Comparison of ENCODE assay signal across 17 cellular contexts in the genomic region with DNA sequence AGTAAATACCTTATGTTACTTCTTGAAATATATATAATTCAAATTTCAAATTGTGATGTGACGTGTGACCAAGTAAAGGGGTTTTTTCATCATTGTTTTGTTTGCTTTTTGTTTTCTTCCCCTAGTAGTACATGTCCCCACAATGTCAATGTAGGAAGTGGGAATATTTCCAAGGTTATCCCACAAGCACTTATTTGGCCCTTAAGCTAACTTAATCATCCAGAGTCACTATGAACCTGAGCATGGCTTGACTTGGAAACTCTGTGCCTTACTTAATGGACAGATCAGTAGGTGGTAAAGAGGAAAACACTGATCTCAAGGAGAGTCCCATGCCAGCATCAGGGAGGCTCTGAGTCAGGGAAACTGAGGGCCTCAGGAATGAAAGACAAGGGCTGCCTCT.
DNase-seq lines count a peak whose midpoint lies in the region; ATAC-seq and TF ChIP-seq lines count a peak whose summit lies in the region.
"Had no signal": no experiment of that assay in that cellular context is flagged by ENCODE, and none has a peak within 500 bp of the region (broad histone marks: within the 10 kb centered on the region; RNA-seq: fewer than 3 reads in every experiment).

No MANE protein-coding gene starts in this region.

- H3K36me3 ChIP-seq in mammary epithelial cell (ENCODE audit: insufficient read depth, low read length) (no peaks in the 10 kb centered on the region), trophoblast cell (ENCODE audit: control insufficient read depth in 1 of 2, insufficient read depth in 2 of 2, low read length in 2 of 2) (no peaks in the 10 kb centered on the region)

- dilution Hi-C loops in mammary epithelial cell (cut with HindIII; ENCODE audit: low sequenced_read_pairs) = no loop called here

- H4K12ac ChIP-seq in trophoblast cell (ENCODE audit: low read depth, low read length) = no peak overlapping the region

- H3K4me2 ChIP-seq in mammary epithelial cell (ENCODE audit: insufficient read depth, low read depth, low read length) = no peak overlapping the region
- H3K4me2 ChIP-seq in trophoblast cell (ENCODE audit: low read length) = no peak overlapping the region
- H3K4me2 ChIP-seq: A549 had no signal

- H3K36me3 Mint-ChIP-seq in MCF 10A (ENCODE audit: insufficient read depth, unreplicated experiment) = peaks cover 5% of the 10 kb centered on the region
- H3K36me3 Mint-ChIP-seq: IgD-negative memory B cell had no signal

- no peaks in the 10 kb centered on the region for H3K27me3 ChIP-seq in mammary epithelial cell (ENCODE audit: insufficient read depth, low read length)
- no peaks in the 10 kb centered on the region for H3K27me3 ChIP-seq in trophoblast cell (ENCODE audit: insufficient read depth, low read length)

- in situ Hi-C loops in mammary epithelial cell (cut with MboI; ENCODE audit: low sequenced_read_pairs in 2 of 2) = no loop called here

- H3K79me2 ChIP-seq in mammary epithelial cell (ENCODE audit: insufficient read depth, low read length) = no peaks in the 10 kb centered on the region
- H3K79me2 ChIP-seq in trophoblast cell (ENCODE audit: control insufficient read depth, insufficient read depth, low read length, poor library complexity) = no peaks in the 10 kb centered on the region

- no peak overlapping the region for H3K14ac ChIP-seq in trophoblast cell (ENCODE audit: low read length)

- WGBS in mammary epithelial cell (ENCODE audit: low coverage, missing lambda C conversion rate) = 96% methylated on average over 1 of the region's 1 CpG
- no CpG with 5 or more reads among the region's 1 CpG for WGBS in trophoblast cell (ENCODE audit: extremely low coverage, insufficient coverage, insufficient read length)

- no peaks in the 10 kb centered on the region for H4K20me1 ChIP-seq in mammary epithelial cell (ENCODE audit: insufficient read depth, low read length)

- intact Hi-C loops in mammary epithelial cell (cut with micrococcal nuclease) (no loop called here), MCF 10A (cut with micrococcal nuclease) (no loop called here), Right ventricle myocardium inferior (cut with DNase I) (no loop called here)

- H3K9me3 Mint-ChIP-seq in MCF 10A (ENCODE audit: unreplicated experiment) = no peaks in the 10 kb centered on the region
- H3K9me3 Mint-ChIP-seq: H9 had no signal

- H3K4me3 Mint-ChIP-seq in MCF 10A (ENCODE audit: unreplicated experiment) = no peak overlapping the region
- H3K4me3 Mint-ChIP-seq: CD4-positive, alpha-beta T cell; H9; IgD-negative memory B cell had no signal

- ATAC-seq in GM18861 (IDR thresholded peaks at IDR 0.05; ENCODE audit: unreplicated experiment) (no peak), Right ventricle myocardium inferior (no peak)
- ATAC-seq: A549 had no signal

- H3K79me1 ChIP-seq in trophoblast cell (ENCODE audit: low read length) = peaks cover 3% of the 10 kb centered on the region

- H4K8ac ChIP-seq in trophoblast cell (ENCODE audit: low read depth, low read length) = no peak overlapping the region

- POLR2A ChIA-PET in MCF 10A (lab: Yijun Ruan, JAX) = no interaction called here

- H3K27ac ChIP-seq in mammary epithelial cell (ENCODE audit: insufficient read depth, low read depth, low read length) (no peak overlapping the region), trophoblast cell (ENCODE audit: low read depth, low read length) (no peak overlapping the region)
- H3K27ac ChIP-seq: 22Rv1, A549, C4-2B had no signal

- no peak overlapping the region for H3K23ac ChIP-seq in trophoblast cell (ENCODE audit: low read length)

- H3K4me1 Mint-ChIP-seq in MCF 10A (ENCODE audit: insufficient read depth, unreplicated experiment) = peaks cover 31% of the 10 kb centered on the region
- H3K4me1 Mint-ChIP-seq: H9 had no signal

- H3K27ac Mint-ChIP-seq in MCF 10A (ENCODE audit: low read depth, unreplicated experiment) = no peak overlapping the region
- H3K27ac Mint-ChIP-seq: CD4-positive, alpha-beta T cell; H9; IgD-negative memory B cell had no signal

- H3K18ac ChIP-seq in trophoblast cell (ENCODE audit: low read length) = no peak overlapping the region

- H4K91ac ChIP-seq in trophoblast cell (ENCODE audit: low read depth, low read length) = no peak overlapping the region

- H3K4me3 ChIP-seq in mammary epithelial cell (replicated peaks in 1 of 3; ENCODE audit: insufficient read depth in 1 of 3, low read depth in 2 of 3, low read length in 3 of 3) = no peak overlapping the region
- no peak overlapping the region for H3K4me3 ChIP-seq in trophoblast cell (ENCODE audit: low read depth, low read length)
- H3K4me3 ChIP-seq: A549 had no signal

- H2AFZ ChIP-seq in mammary epithelial cell (ENCODE audit: low read depth, low read length) (peak overlapping the region; percentile 2), trophoblast cell (ENCODE audit: insufficient read depth, low read length, poor library complexity) (no peak overlapping the region)

- peaks cover 20% of the 10 kb centered on the region for H3K4me1 ChIP-seq in mammary epithelial cell (ENCODE audit: insufficient read depth, low read length)
- H3K4me1 ChIP-seq in trophoblast cell (ENCODE audit: control insufficient read depth in 1 of 2, insufficient read depth in 2 of 2, low read length in 2 of 2) = peaks cover 0 to 2% of the 10 kb centered on the region in 2 experiments

- H3K9ac ChIP-seq in mammary epithelial cell (ENCODE audit: insufficient read depth, low read length) (no peak overlapping the region), trophoblast cell (ENCODE audit: low read length) (no peak overlapping the region)

- no peaks in the 10 kb centered on the region for H3K27me3 Mint-ChIP-seq in MCF 10A (ENCODE audit: insufficient read depth, unreplicated experiment)
- H3K27me3 Mint-ChIP-seq: CD4-positive, alpha-beta T cell; IgD-negative memory B cell had no signal

- H2BK5ac ChIP-seq in trophoblast cell (ENCODE audit: low read depth, low read length, poor library complexity) = no peak overlapping the region

- no peak for DNase-seq in mammary epithelial cell
- no peak for DNase-seq in MCF 10A (ENCODE audit: unreplicated experiment)
- peak; percentile 75 for DNase-seq in RPMI7951 (ENCODE audit: low read depth)
- no peak for DNase-seq in trophoblast cell
- no peak for DNase-seq in activated CD4-positive, alpha-beta T cell treated with anti-CD3 and anti-CD28 coated beads, Interleukin-2, amount 50 U/mL, for 4 hours
- no peak for DNase-seq in DMS 273 treated with DMSO at 0.1 percent for 48 hours (lab: John Stamatoyannopoulos, UW)
- no peak for DNase-seq in Right ventricle myocardium inferior (ENCODE audit: missing footprints)
- DNase-seq: AML-193; CD4-positive, alpha-beta T cell; DMS79 treated with DMSO at 0.1 percent for 48 hours; GDM1; H9 had no signal

- TF ChIP-seq CTCF in mammary epithelial cell (conservative IDR thresholded peaks at IDR 0.05 in 1 of 2, IDR thresholded peaks at IDR 0.05 in 1 of 2; ENCODE audit: extremely low read depth in 1 of 2, insufficient read depth in 1 of 2, low read depth in 1 of 2, low read length in 2 of 2) = no peak
- no peak for TF ChIP-seq CTCF in MCF 10A (IDR thresholded peaks at IDR 0.05; ENCODE audit: unreplicated experiment)

- no peak overlapping the region for H2BK120ac ChIP-seq in trophoblast cell (ENCODE audit: insufficient read depth, low read length, poor library complexity)

- CTCF ChIA-PET in mammary epithelial cell (lab: Charles Lee; ENCODE audit: low non-redundant PET) = no interaction called here
- CTCF ChIA-PET in MCF 10A (lab: Yijun Ruan, JAX) = interaction anchor here (0.8 to 1.0 kb wide), 2 partner anchors 9 to 165 kb away, joined by 3 read pairs; no protein-coding TSS in a partner anchor

- no peak overlapping the region for H2AK5ac ChIP-seq in trophoblast cell (ENCODE audit: low read length)

- H2BK12ac ChIP-seq in trophoblast cell (ENCODE audit: low read length) = peak overlapping the region; percentile 77

- no peaks in the 10 kb centered on the region for H3K9me3 ChIP-seq in mammary epithelial cell (replicated peaks; ENCODE audit: insufficient read depth, low read length)
- no peaks in the 10 kb centered on the region for H3K9me3 ChIP-seq in trophoblast cell (ENCODE audit: insufficient read depth, low read depth, low read length)
- H3K9me3 ChIP-seq: A549 had no signal

- BruUV-seq in mammary epithelial cell (replicated peaks; lab: Mats Ljungman, UMichigan) (no TSS peak), MCF 10A (replicated peaks; lab: Mats Ljungman, UMichigan) (no TSS peak)

- H3K4ac ChIP-seq in trophoblast cell (ENCODE audit: low read depth, low read length) = no peak overlapping the region
